14 cellular contexts compared by ENCODE assay signal in the genomic region with DNA sequence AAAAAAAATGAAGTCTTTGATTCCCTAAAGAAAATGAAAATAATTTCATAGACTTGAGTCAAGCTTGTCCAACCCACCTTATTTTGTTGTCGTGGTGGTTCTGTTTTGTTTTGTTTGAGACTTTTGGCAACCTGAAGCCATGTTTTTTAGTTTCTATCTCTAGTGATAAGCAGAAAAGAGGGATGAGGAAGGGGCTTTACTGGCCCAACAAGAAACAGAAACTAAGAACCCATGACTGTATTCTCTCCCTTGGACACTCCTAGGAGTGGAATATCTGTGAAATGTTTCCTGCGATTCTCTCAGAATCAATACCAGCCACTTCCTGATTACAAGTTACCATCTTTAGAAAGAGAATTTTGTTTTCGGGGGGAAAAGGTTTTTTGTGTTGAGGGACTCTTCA.
DNase-seq lines count a peak whose midpoint lies in the region; ATAC-seq and TF ChIP-seq lines count a peak whose summit lies in the region.
"Had no signal": no experiment of that assay in that cellular context is flagged by ENCODE, and none has a peak within 500 bp of the region (broad histone marks: within the 10 kb centered on the region; RNA-seq: fewer than 3 reads in every experiment).

No MANE protein-coding gene starts in this region.

- peaks cover 3% of the 10 kb centered on the region for H3K36me3 ChIP-seq in effector memory CD4-positive, alpha-beta T cell (ENCODE audit: control insufficient read depth, insufficient read depth, low read length)
- H3K36me3 ChIP-seq in transverse colon (no peaks in the 10 kb centered on the region), trophoblast cell (ENCODE audit: control insufficient read depth in 1 of 2, insufficient read depth in 2 of 2, low read length in 2 of 2) (no peaks in the 10 kb centered on the region)
- H3K36me3 ChIP-seq: BLaER1, thoracic aorta had no signal

- H3K4me1 Mint-ChIP-seq in natural killer cell treated with Interleukin-12 subunit alpha and Interleukin-12 subunit beta and Interleukin-15 and Interleukin-18, amount 100 ng/mL, for 72 hours (ENCODE audit: low read depth in 2 of 2), result peaks cover 30 to 44% of the 10 kb centered on the region in 2 donors
- H3K4me1 Mint-ChIP-seq in natural killer cell, result peaks cover 18 to 25% of the 10 kb centered on the region in 2 donors
- peaks cover 68 to 71% (median 71%) of the 10 kb centered on the region in 3 donors for H3K4me1 Mint-ChIP-seq in T-cell

- H2AK5ac ChIP-seq in trophoblast cell (ENCODE audit: low read length), result no peak overlapping the region

- no peaks in the 10 kb centered on the region for H3K27me3 ChIP-seq in effector memory CD4-positive, alpha-beta T cell (replicated peaks; ENCODE audit: control insufficient read depth, insufficient read depth, low read length, poor library complexity, severe bottlenecking)
- H3K27me3 ChIP-seq in transverse colon (no peaks in the 10 kb centered on the region), trophoblast cell (ENCODE audit: insufficient read depth, low read length) (no peaks in the 10 kb centered on the region)
- H3K27me3 ChIP-seq: BLaER1 had no signal

- TF ChIP-seq CTCF in natural killer cell (IDR thresholded peaks at IDR 0.05), result no peak
- no peak for TF ChIP-seq CTCF in transverse colon (IDR thresholded peaks at IDR 0.05)

- no peak overlapping the region for H2AFZ ChIP-seq in trophoblast cell (ENCODE audit: insufficient read depth, low read length, poor library complexity)

- peak overlapping the region; percentile 82 for H3K4me3 Mint-ChIP-seq in natural killer cell treated with Interleukin-12 subunit alpha and Interleukin-12 subunit beta and Interleukin-15 and Interleukin-18, amount 100 ng/mL, for 72 hours
- no peak overlapping the region for H3K4me3 Mint-ChIP-seq in natural killer cell
- H3K4me3 Mint-ChIP-seq in T-cell, result peak overlapping the region; percentile 25 to 67 (median 32)

- H3K14ac ChIP-seq in trophoblast cell (ENCODE audit: low read length), result no peak overlapping the region

- ATAC-seq in natural killer cell treated with Interleukin-12 subunit alpha and Interleukin-12 subunit beta and Interleukin-15 and Interleukin-18, amount 100 ng/mL, for 72 hours, result no peak
- no peak for ATAC-seq in natural killer cell
- ATAC-seq in T-cell (replicated peaks in 1 of 4), result no peak

- no peak overlapping the region for H4K91ac ChIP-seq in trophoblast cell (ENCODE audit: low read depth, low read length)

- H2BK12ac ChIP-seq in trophoblast cell (ENCODE audit: low read length), result no peak overlapping the region

- no peaks in the 10 kb centered on the region for H3K36me3 Mint-ChIP-seq in natural killer cell treated with Interleukin-12 subunit alpha and Interleukin-12 subunit beta and Interleukin-15 and Interleukin-18, amount 100 ng/mL, for 72 hours
- H3K36me3 Mint-ChIP-seq in natural killer cell, result no peaks in the 10 kb centered on the region
- peaks cover 17% of the 10 kb centered on the region for H3K36me3 Mint-ChIP-seq in T-cell

- no peak overlapping the region for H2BK120ac ChIP-seq in trophoblast cell (ENCODE audit: insufficient read depth, low read length, poor library complexity)

- no peak overlapping the region for H3K18ac ChIP-seq in trophoblast cell (ENCODE audit: low read length)

- H3K23ac ChIP-seq in trophoblast cell (ENCODE audit: low read length), result no peak overlapping the region

- H3K4me1 ChIP-seq in effector memory CD4-positive, alpha-beta T cell (ENCODE audit: control insufficient read depth, insufficient read depth, low read length, poor library complexity, severe bottlenecking), result peaks cover 11% of the 10 kb centered on the region
- H3K4me1 ChIP-seq in transverse colon (peaks cover 14 to 44% (median 33%) of the 10 kb centered on the region in 4 donors), trophoblast cell (ENCODE audit: control insufficient read depth in 1 of 2, insufficient read depth in 2 of 2, low read length in 2 of 2) (peaks cover 0 to 2% of the 10 kb centered on the region in 2 experiments)

- no peaks in the 10 kb centered on the region for H3K79me2 ChIP-seq in trophoblast cell (ENCODE audit: control insufficient read depth, insufficient read depth, low read length, poor library complexity)

- no peak overlapping the region for H3K4me2 ChIP-seq in trophoblast cell (ENCODE audit: low read length)
- H3K4me2 ChIP-seq: BLaER1 had no signal

- no peaks in the 10 kb centered on the region for H3K79me1 ChIP-seq in trophoblast cell (ENCODE audit: low read length)

- in situ Hi-C loops in transverse colon (cut with MboI; ENCODE audit: low pct_ligation_motif_present in 1 of 4, low pct_unique_long_range_greater_than_20kb in 1 of 4, low sequenced_read_pairs in 3 of 4), result no loop called here

- H2BK5ac ChIP-seq in trophoblast cell (ENCODE audit: low read depth, low read length, poor library complexity), result no peak overlapping the region

- H4K8ac ChIP-seq in trophoblast cell (ENCODE audit: low read depth, low read length), result no peak overlapping the region

- TF ChIP-seq POLR2A in transverse colon (IDR thresholded peaks at IDR 0.05), result no peak

- peaks cover 3% of the 10 kb centered on the region for H3K9me3 Mint-ChIP-seq in natural killer cell treated with Interleukin-12 subunit alpha and Interleukin-12 subunit beta and Interleukin-15 and Interleukin-18, amount 100 ng/mL, for 72 hours
- no peaks in the 10 kb centered on the region for H3K9me3 Mint-ChIP-seq in natural killer cell
- H3K9me3 Mint-ChIP-seq in T-cell, result no peaks in the 10 kb centered on the region

- H3K9ac ChIP-seq in trophoblast cell (ENCODE audit: low read length), result no peak overlapping the region
- H3K9ac ChIP-seq: BLaER1 had no signal

- no peak overlapping the region for H3K4ac ChIP-seq in trophoblast cell (ENCODE audit: low read depth, low read length)

- H3K9me3 ChIP-seq in effector memory CD4-positive, alpha-beta T cell (ENCODE audit: control insufficient read depth, low read length), result no peaks in the 10 kb centered on the region
- H3K9me3 ChIP-seq in transverse colon, result no peaks in the 10 kb centered on the region
- no peaks in the 10 kb centered on the region for H3K9me3 ChIP-seq in trophoblast cell (ENCODE audit: insufficient read depth, low read depth, low read length)
- H3K9me3 ChIP-seq: BLaER1, thoracic aorta had no signal

- CTCF ChIA-PET in T-cell (lab: Charles Lee), result no interaction called here

- POLR2A ChIA-PET in T-cell (lab: Charles Lee), result no interaction called here

- no peaks in the 10 kb centered on the region for H3K27me3 Mint-ChIP-seq in natural killer cell treated with Interleukin-12 subunit alpha and Interleukin-12 subunit beta and Interleukin-15 and Interleukin-18, amount 100 ng/mL, for 72 hours
- H3K27me3 Mint-ChIP-seq in natural killer cell (ENCODE audit: low read depth in 2 of 2) (no peaks in the 10 kb centered on the region), T-cell (no peaks in the 10 kb centered on the region)

- intact Hi-C loops in natural killer cell (cut with micrococcal nuclease) (no loop called here), transverse colon (cut with DNase I; ENCODE audit: low total_unique reads) (no loop called here)

- H4K12ac ChIP-seq in trophoblast cell (ENCODE audit: low read depth, low read length), result no peak overlapping the region

- peak overlapping the region; percentile 70 to 82 for H3K27ac Mint-ChIP-seq in natural killer cell treated with Interleukin-12 subunit alpha and Interleukin-12 subunit beta and Interleukin-15 and Interleukin-18, amount 100 ng/mL, for 72 hours
- H3K27ac Mint-ChIP-seq in natural killer cell, result peak overlapping the region in 1 of 2 donors; percentile 29
- H3K27ac Mint-ChIP-seq in T-cell, result peak overlapping the region; percentile 75 to 91

- peak overlapping the region; percentile 15 for H3K4me3 ChIP-seq in effector memory CD4-positive, alpha-beta T cell (ENCODE audit: insufficient read depth, low read depth, low read length, poor library complexity, severe bottlenecking)
- no peak overlapping the region for H3K4me3 ChIP-seq in transverse colon
- H3K4me3 ChIP-seq in trophoblast cell (ENCODE audit: low read depth, low read length), result no peak overlapping the region
- H3K4me3 ChIP-seq: BLaER1, thoracic aorta had no signal

- WGBS in transverse colon (ENCODE audit: low coverage in 1 of 2), 2 donors, result 63 to 75% methylated on average over 3 of the region's 3 CpGs
- no CpG with 5 or more reads among the region's 3 CpGs for WGBS in trophoblast cell (ENCODE audit: extremely low coverage, insufficient coverage, insufficient read length)

- H3K27ac ChIP-seq in effector memory CD4-positive, alpha-beta T cell (ENCODE audit: insufficient read depth, low read length, poor library complexity, severe bottlenecking), result peak overlapping the region; percentile 24
- H3K27ac ChIP-seq in transverse colon, result peak overlapping the region; percentile 81 to 88 (median 83)
- H3K27ac ChIP-seq in trophoblast cell (ENCODE audit: low read depth, low read length), result no peak overlapping the region
- H3K27ac ChIP-seq: BLaER1, thoracic aorta had no signal

- no peak for DNase-seq in natural killer cell treated with Interleukin-12 subunit alpha and Interleukin-12 subunit beta and Interleukin-15 and Interleukin-18, amount 100 ng/mL, for 72 hours (ENCODE audit: low spot score)
- DNase-seq in natural killer cell (no peak), T-cell (no peak), transverse colon (no peak), kidney tubule cell (ENCODE audit: low spot score) (no peak), trophoblast cell (no peak), nucleus accumbens (lab: John Stamatoyannopoulos, UW) (no peak)
- DNase-seq in effector memory CD4-positive, alpha-beta T cell, result no peak
- DNase-seq: activated CD4-positive, CD25-positive, alpha-beta regulatory T cell; NCI-H187 treated with DMSO at 0.1 percent for 48 hours; NCI-H510A treated with DMSO at 0.1 percent for 48 hours; OCI-M1 had no signal

- TF ChIP-seq EP300 in transverse colon (IDR thresholded peaks at IDR 0.05; ENCODE audit: low read depth), result no peak
